9 cellular contexts compared by ENCODE assay signal in genomic region chr15:70376031-70376928, GRCh38.
DNase-seq lines count a peak whose midpoint lies in the region; ATAC-seq and TF ChIP-seq lines count a peak whose summit lies in the region.
"Had no signal": no experiment of that assay in that cellular context is flagged by ENCODE, and none has a peak within 500 bp of the region (broad histone marks: within the 10 kb centered on the region; RNA-seq: fewer than 3 reads in every experiment).

No MANE protein-coding gene starts in this region.

- no peak overlapping the region for H3K4me3 ChIP-seq in PC-9

- peak overlapping the region; percentile 9 for H3K4me3 Mint-ChIP-seq in progenitor cell of endocrine pancreas (ENCODE audit: low read depth)
- no peak overlapping the region for H3K4me3 Mint-ChIP-seq in effector memory CD8-positive, alpha-beta T cell

- H4K20me1 ChIP-seq in PC-9 (ENCODE audit: insufficient read depth): no peaks in the 10 kb centered on the region

- DNase-seq in G401 (ENCODE audit: low spot score): peak; percentile 46
- DNase-seq in PC-9: no peak
- DNase-seq in Right ventricle myocardium inferior (ENCODE audit: missing footprints): no peak
- no peak for DNase-seq in progenitor cell of endocrine pancreas (ENCODE audit: low spot score, unreplicated experiment)
- DNase-seq in cortex of kidney (lab: John Stamatoyannopoulos, UW): no peak
- no peak for DNase-seq in effector memory CD8-positive, alpha-beta T cell
- DNase-seq in NCI-H774 (lab: John Stamatoyannopoulos, UW): no peak
- DNase-seq: effector memory CD4-positive, alpha-beta T cell had no signal

- H3K9me3 ChIP-seq in PC-9 (ENCODE audit: insufficient read depth, low read depth): no peaks in the 10 kb centered on the region

- no TSS peak for BruUV-seq in PC-9 (replicated peaks; lab: Mats Ljungman, UMichigan)

- POLR2A ChIA-PET in PC-9 (lab: Charles Lee; ENCODE audit: unreplicated experiment): no interaction called here

- CTCF ChIA-PET in PC-9 (lab: Charles Lee): no interaction called here

- peak overlapping the region; percentile 68 for H3K4me2 ChIP-seq in PC-9

- TF ChIP-seq CTCF in PC-9 (conservative IDR thresholded peaks at IDR 0.05) (no peak), progenitor cell of endocrine pancreas (IDR thresholded peaks at IDR 0.05; ENCODE audit: unreplicated experiment) (no peak)

- peaks cover 20% of the 10 kb centered on the region for H3K4me1 Mint-ChIP-seq in progenitor cell of endocrine pancreas (ENCODE audit: low read depth)
- peaks cover 0 to 4% of the 10 kb centered on the region in 2 donors for H3K4me1 Mint-ChIP-seq in effector memory CD8-positive, alpha-beta T cell (ENCODE audit: low read depth in 2 of 2)

- ATAC-seq in Right ventricle myocardium inferior (peak; percentile 5), GM18861 (IDR thresholded peaks at IDR 0.05; ENCODE audit: unreplicated experiment) (no peak)
- ATAC-seq in effector memory CD8-positive, alpha-beta T cell (replicated peaks): no peak

- peaks cover 30% of the 10 kb centered on the region for H3K4me1 ChIP-seq in PC-9 (replicated peaks; ENCODE audit: insufficient read depth)

- peak overlapping the region; percentile 61; the same call in 1 of the 2 replicates for H3K27ac ChIP-seq in PC-9

- H3K79me2 ChIP-seq in PC-9 (ENCODE audit: low read depth): no peaks in the 10 kb centered on the region

- H3F3A ChIP-seq in PC-9 (ENCODE audit: insufficient read depth, low read depth): no peaks in the 10 kb centered on the region; the same call in 1 of the 2 replicates

- H3K27me3 ChIP-seq in PC-9 (ENCODE audit: insufficient read depth, low read depth): no peaks in the 10 kb centered on the region

- H3K36me3 Mint-ChIP-seq in progenitor cell of endocrine pancreas (ENCODE audit: insufficient read depth): no peaks in the 10 kb centered on the region
- peaks cover 2% of the 10 kb centered on the region for H3K36me3 Mint-ChIP-seq in effector memory CD8-positive, alpha-beta T cell (ENCODE audit: insufficient read depth)

- H3K27ac Mint-ChIP-seq in progenitor cell of endocrine pancreas: peak overlapping the region; percentile 42
- no peak overlapping the region for H3K27ac Mint-ChIP-seq in effector memory CD8-positive, alpha-beta T cell

- H3K9me2 ChIP-seq in PC-9 (ENCODE audit: insufficient read depth): no peaks in the 10 kb centered on the region

- in situ Hi-C loops in G401 (cut with HindIII; ENCODE audit: low sequenced_read_pairs): no loop called here

- H3K27me3 Mint-ChIP-seq in progenitor cell of endocrine pancreas: peaks cover 52% of the 10 kb centered on the region
- H3K27me3 Mint-ChIP-seq in effector memory CD8-positive, alpha-beta T cell: peaks cover 15 to 88% of the 10 kb centered on the region in 2 donors

- H2AFZ ChIP-seq in PC-9: no peak overlapping the region

- H3K36me3 ChIP-seq in PC-9 (ENCODE audit: low read depth): no peaks in the 10 kb centered on the region

- intact Hi-C loops in PC-9 (cut with micrococcal nuclease; ENCODE audit: unreplicated experiment): loop anchor here (5.0 to 10.0 kb wide), 4 partner anchors 54 to 281 kb away; partner anchors contain the start of gene TLE3
- intact Hi-C loops in Right ventricle myocardium inferior (cut with DNase I): no loop called here

- no peaks in the 10 kb centered on the region for H3K9me3 Mint-ChIP-seq in progenitor cell of endocrine pancreas (ENCODE audit: low read depth)
- no peaks in the 10 kb centered on the region for H3K9me3 Mint-ChIP-seq in effector memory CD8-positive, alpha-beta T cell
